In the genomic region with DNA sequence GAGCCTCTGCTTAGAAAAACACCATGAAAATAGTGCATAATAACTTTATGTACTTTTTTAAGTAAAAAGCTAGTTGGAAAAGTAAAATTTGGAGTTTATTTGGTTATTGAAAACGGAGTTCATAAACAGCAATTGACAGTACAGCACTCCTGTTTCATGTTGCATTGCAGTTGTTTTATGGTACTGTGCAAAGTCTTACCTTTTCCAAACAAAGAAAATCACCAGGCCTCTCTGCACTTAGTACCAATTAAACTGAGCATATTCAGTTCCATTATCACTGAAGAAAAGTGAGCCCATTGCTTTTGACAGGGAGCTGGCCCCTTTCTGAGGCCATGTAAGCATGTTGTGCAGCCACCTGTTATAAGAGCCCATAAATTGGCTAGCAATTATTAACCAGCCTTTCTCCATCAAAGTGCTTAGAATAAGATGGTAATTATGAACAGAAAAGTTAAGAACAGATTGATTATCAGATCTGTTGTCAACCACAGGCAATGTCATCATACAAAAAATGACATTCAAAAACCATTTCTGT, we compare ENCODE assay signal across 19 cellular contexts.
DNase-seq lines count a peak whose midpoint lies in the region; ATAC-seq lines count a peak whose summit lies in the region.
"Had no signal": no experiment of that assay in that cellular context is flagged by ENCODE, and none has a peak within 500 bp of the region (broad histone marks: within the 10 kb centered on the region; RNA-seq: fewer than 3 reads in every experiment).

No MANE protein-coding gene starts in this region.

- ATAC-seq in activated naive CD8-positive, alpha-beta T cell treated with anti-CD3 and anti-CD28 coated beads, Interleukin-2, amount 50 U/mL, for 24 hours: no peak
- peak; percentile 92 for ATAC-seq in left colon
- no peak for ATAC-seq in stimulated activated naive B cell treated with anti-CD40 and anti-IgM and Interleukin-4, amounts not matched to agents 10 μg/mL and 1 μg/mL and 100 μg/mL, for 72 hours (replicated peaks)
- ATAC-seq: heart left ventricle; left lobe of liver; stimulated activated naive CD8-positive, alpha-beta T cell treated with anti-CD3 and anti-CD28 coated beads, Interleukin-15, Interleukin-2, amounts not matched to agents 100 U/mL and 50 U/mL, for 24 hours; WTC11 had no signal

- H3K27ac Mint-ChIP-seq in activated naive CD8-positive, alpha-beta T cell: no peak overlapping the region
- H3K27ac Mint-ChIP-seq in activated naive CD8-positive, alpha-beta T cell treated with anti-CD3 and anti-CD28 coated beads, Interleukin-2, amount 50 U/mL, for 24 hours: no peak overlapping the region
- peak overlapping the region; percentile 44 for H3K27ac Mint-ChIP-seq in stimulated activated naive B cell treated with anti-CD40 and anti-IgM and Interleukin-4, amounts not matched to agents 10 μg/mL and 1 μg/mL and 100 μg/mL, for 72 hours
- H3K27ac Mint-ChIP-seq: WTC11 had no signal

- intact Hi-C loops in left colon (cut with DNase I, micrococcal nuclease): no loop called here

- H3K27me3 Mint-ChIP-seq in activated naive CD8-positive, alpha-beta T cell: peaks cover 6% of the 10 kb centered on the region
- no peaks in the 10 kb centered on the region for H3K27me3 Mint-ChIP-seq in activated naive CD8-positive, alpha-beta T cell treated with anti-CD3 and anti-CD28 coated beads, Interleukin-2, amount 50 U/mL, for 24 hours
- no peaks in the 10 kb centered on the region for H3K27me3 Mint-ChIP-seq in stimulated activated naive B cell treated with anti-CD40 and anti-IgM and Interleukin-4, amounts not matched to agents 10 μg/mL and 1 μg/mL and 100 μg/mL, for 72 hours

- H3K4me3 Mint-ChIP-seq in activated naive CD8-positive, alpha-beta T cell: peak overlapping the region; percentile 80
- H3K4me3 Mint-ChIP-seq in activated naive CD8-positive, alpha-beta T cell treated with anti-CD3 and anti-CD28 coated beads, Interleukin-2, amount 50 U/mL, for 24 hours: no peak overlapping the region
- no peak overlapping the region for H3K4me3 Mint-ChIP-seq in stimulated activated naive B cell treated with anti-CD40 and anti-IgM and Interleukin-4, amounts not matched to agents 10 μg/mL and 1 μg/mL and 100 μg/mL, for 72 hours
- H3K4me3 Mint-ChIP-seq: WTC11 had no signal

- H3K4me1 Mint-ChIP-seq in activated naive CD8-positive, alpha-beta T cell (ENCODE audit: low read depth): peaks cover 17% of the 10 kb centered on the region
- peaks cover 14% of the 10 kb centered on the region for H3K4me1 Mint-ChIP-seq in activated naive CD8-positive, alpha-beta T cell treated with anti-CD3 and anti-CD28 coated beads, Interleukin-2, amount 50 U/mL, for 24 hours
- H3K4me1 Mint-ChIP-seq in stimulated activated naive B cell treated with anti-CD40 and anti-IgM and Interleukin-4, amounts not matched to agents 10 μg/mL and 1 μg/mL and 100 μg/mL, for 72 hours: peaks cover 4 to 15% of the 10 kb centered on the region in 2 donors

- peaks cover 2% of the 10 kb centered on the region for H3K36me3 Mint-ChIP-seq in activated naive CD8-positive, alpha-beta T cell
- no peaks in the 10 kb centered on the region for H3K36me3 Mint-ChIP-seq in activated naive CD8-positive, alpha-beta T cell treated with anti-CD3 and anti-CD28 coated beads, Interleukin-2, amount 50 U/mL, for 24 hours (ENCODE audit: low read depth)
- H3K36me3 Mint-ChIP-seq in stimulated activated naive B cell treated with anti-CD40 and anti-IgM and Interleukin-4, amounts not matched to agents 10 μg/mL and 1 μg/mL and 100 μg/mL, for 72 hours: no peaks in the 10 kb centered on the region

- H3K9me3 Mint-ChIP-seq in activated naive CD8-positive, alpha-beta T cell (ENCODE audit: low read depth): peaks cover 8% of the 10 kb centered on the region
- H3K9me3 Mint-ChIP-seq in activated naive CD8-positive, alpha-beta T cell treated with anti-CD3 and anti-CD28 coated beads, Interleukin-2, amount 50 U/mL, for 24 hours: peaks cover 9% of the 10 kb centered on the region
- peaks cover 1 to 4% of the 10 kb centered on the region in 2 donors for H3K9me3 Mint-ChIP-seq in stimulated activated naive B cell treated with anti-CD40 and anti-IgM and Interleukin-4, amounts not matched to agents 10 μg/mL and 1 μg/mL and 100 μg/mL, for 72 hours

- DNase-seq in activated naive CD8-positive, alpha-beta T cell treated with anti-CD3 and anti-CD28 coated beads, Interleukin-2, amount 50 U/mL, for 24 hours: no peak
- DNase-seq in NCI-H748 (lab: John Stamatoyannopoulos, UW; ENCODE audit: unreplicated experiment) (peak; percentile 75), left colon (no peak), midbrain (lab: John Stamatoyannopoulos, UW) (no peak), NAMALWA (ENCODE audit: low spot score) (no peak), NCI-H524 treated with DMSO at 0.1 percent for 48 hours (lab: John Stamatoyannopoulos, UW) (no peak)
- DNase-seq in stimulated activated naive B cell treated with anti-CD40 and anti-IgM and Interleukin-4, amounts not matched to agents 10 μg/mL and 1 μg/mL and 100 μg/mL, for 72 hours: no peak
- DNase-seq: ACHN; activated CD4-positive, alpha-beta T cell treated with anti-CD3 and anti-CD28 coated beads, Interleukin-2, amount 50 U/mL, for 4 hours; activated naive CD4-positive, alpha-beta T cell; dermis blood vessel endothelial cell; DMS 273 treated with DMSO at 0.1 percent for 48 hours; heart left ventricle; NCI-H446 treated with DMSO at 0.1 percent for 48 hours; stimulated activated CD4-positive, alpha-beta T cell treated with anti-CD3 and anti-CD28 coated beads, Interleukin-4, amount 100 ng/mL, for 1 hour; stimulated activated naive CD8-positive, alpha-beta T cell treated with anti-CD3 and anti-CD28 coated beads, Interleukin-15, Interleukin-2, amounts not matched to agents 100 U/mL and 50 U/mL, for 24 hours had no signal
